In genomic region chr11:110345756-110346155, GRCh38 we compare ENCODE assay signal across 9 cellular contexts. TPM values are rescaled to one million over a fixed set of nuclear protein-coding genes. Genes with fewer than 3 reads are reported as not detected.
DNase-seq lines count a peak whose midpoint lies in the region; ATAC-seq, FAIRE-seq and TF ChIP-seq lines count a peak whose summit lies in the region.
"Had no signal": no experiment of that assay in that cellular context is flagged by ENCODE, and none has a peak within 500 bp of the region (broad histone marks: within the 10 kb centered on the region; RNA-seq: fewer than 3 reads in every experiment).

No MANE protein-coding gene starts in this region.

- no peak overlapping the region for H3K4me3 ChIP-seq in GM06990 (replicated peaks; ENCODE audit: low read depth, low read length)
- H3K4me3 ChIP-seq in bronchial epithelial cell (ENCODE audit: low read depth, low read length), result no peak overlapping the region
- H3K4me3 ChIP-seq in right atrium auricular region, result no peak overlapping the region
- no peak overlapping the region for H3K4me3 ChIP-seq in colonic mucosa

- H3K9me3 ChIP-seq in right atrium auricular region (no peaks in the 10 kb centered on the region), colonic mucosa (no peaks in the 10 kb centered on the region)

- DNase-seq in GM06990 (ENCODE audit: extremely low read depth, insufficient read length), result peak; percentile 50
- peak; percentile 93 for DNase-seq in bronchial epithelial cell (ENCODE audit: low read depth)
- DNase-seq in right atrium auricular region (ENCODE audit: low spot score), result no peak
- DNase-seq in NCI-H2227 (lab: John Stamatoyannopoulos, UW; ENCODE audit: unreplicated experiment), result no peak
- DNase-seq in colonic mucosa, result no peak
- DNase-seq in HUDEP-2 (lab: John Stamatoyannopoulos, UW; ENCODE audit: unreplicated experiment in 76 of 76), result no peak
- DNase-seq: NCI-H1048 had no signal

- no peak for FAIRE-seq in bronchial epithelial cell (lab: Jason Lieb, UNC)

- peak; percentile 28 for ATAC-seq in GM19351 (IDR thresholded peaks at IDR 0.05; ENCODE audit: unreplicated experiment)
- peak; percentile 41 for ATAC-seq in HG03378 (IDR thresholded peaks at IDR 0.05; ENCODE audit: unreplicated experiment)

- no peaks in the 10 kb centered on the region for H3K4me1 ChIP-seq in right atrium auricular region
- no peaks in the 10 kb centered on the region for H3K4me1 ChIP-seq in colonic mucosa

- TF ChIP-seq CTCF in GM06990 (IDR thresholded peaks at IDR 0.05; ENCODE audit: insufficient read depth, low read length, poor library complexity, severe bottlenecking), result no peak
- no peak for TF ChIP-seq CTCF in bronchial epithelial cell (IDR thresholded peaks at IDR 0.05; ENCODE audit: insufficient read depth, low read length, severe bottlenecking)
- no peak for TF ChIP-seq CTCF in right atrium auricular region (IDR thresholded peaks at IDR 0.05)
- TF ChIP-seq CTCF in colonic mucosa (IDR thresholded peaks at IDR 0.05), result no peak

- H3K27ac ChIP-seq in right atrium auricular region, result no peak overlapping the region
- H3K27ac ChIP-seq in colonic mucosa, result no peak overlapping the region

- H3K36me3 ChIP-seq in GM06990 (ENCODE audit: control insufficient read depth, insufficient read depth, low read length) (no peaks in the 10 kb centered on the region), bronchial epithelial cell (ENCODE audit: control insufficient read depth, insufficient read depth, low read length) (no peaks in the 10 kb centered on the region), right atrium auricular region (no peaks in the 10 kb centered on the region), colonic mucosa (no peaks in the 10 kb centered on the region)

- H3K9ac ChIP-seq in colonic mucosa (ENCODE audit: low read depth in 2 of 2, low read length in 2 of 2), result no peak overlapping the region

- intact Hi-C loops in colonic mucosa (cut with DNase I), result no loop called here

- H3K27me3 ChIP-seq in GM06990 (replicated peaks; ENCODE audit: control insufficient read depth, insufficient read depth, low read length) (no peaks in the 10 kb centered on the region), bronchial epithelial cell (ENCODE audit: control insufficient read depth, insufficient read depth, low read length) (no peaks in the 10 kb centered on the region), right atrium auricular region (no peaks in the 10 kb centered on the region), colonic mucosa (no peaks in the 10 kb centered on the region)

RNA-seq across cellular contexts. Expression of gene RDX, which starts 49.3 kb away (rescaled TPM):
- total RNA-seq in bronchial epithelial cell (88.2 and 93.2 TPM in 2 replicates), right atrium auricular region (10 to 100 TPM; 58.8 to 78.5 TPM), colonic mucosa (10 to 100 TPM; 17.9 to 20.5 TPM)

Comparison
In these comparisons a context has a peak if more than half of its experiments do, and no peak if none do; other contexts are left out.
1. DNase-seq: peak in GM06990 (single experiment) and bronchial epithelial cell (single experiment); none in right atrium auricular region (single experiment), NCI-H2227 (single experiment), colonic mucosa (single experiment) and HUDEP-2 (0 of 76).